Comparison of ENCODE assay signal across 21 cellular contexts in genomic region chr19:1135454-1135853, GRCh38. TPM values are rescaled to one million over a fixed set of nuclear protein-coding genes. Genes with fewer than 3 reads are reported as not detected.
DNase-seq lines count a peak whose midpoint lies in the region; ATAC-seq and TF ChIP-seq lines count a peak whose summit lies in the region.
"Had no signal": no experiment of that assay in that cellular context is flagged by ENCODE, and none has a peak within 500 bp of the region (broad histone marks: within the 10 kb centered on the region; RNA-seq: fewer than 3 reads in every experiment).

No MANE protein-coding gene starts in this region.

- no peaks in the 10 kb centered on the region for H3K27me3 Mint-ChIP-seq in activated T-cell treated with anti-CD3 and anti-CD28 coated beads, Interleukin-2, amount 50 U/mL, for 72 hours (ENCODE audit: low read depth)
- no peaks in the 10 kb centered on the region for H3K27me3 Mint-ChIP-seq in natural killer cell treated with Interleukin-12 subunit alpha and Interleukin-12 subunit beta and Interleukin-15 and Interleukin-18, amount 100 ng/mL, for 72 hours
- H3K27me3 Mint-ChIP-seq in stimulated activated memory B cell treated with anti-CD40 and anti-IgM and Interleukin-4, amounts not matched to agents 10 μg/mL and 1 μg/mL and 100 μg/mL, for 72 hours: no peaks in the 10 kb centered on the region
- H3K27me3 Mint-ChIP-seq: activated T-helper 17 cell treated with anti-CD3 and anti-CD28 coated beads, Interleukin-2, amount 50 U/mL, for 72 hours had no signal

- H3K27me3 ChIP-seq in colonic mucosa (no peaks in the 10 kb centered on the region), upper lobe of left lung (no peaks in the 10 kb centered on the region)
- H3K27me3 ChIP-seq: MG63 had no signal

- intact Hi-C loops in colonic mucosa (cut with DNase I): no loop called here
- intact Hi-C loops in left cardiac atrium (cut with DNase I): no loop called here

- peaks cover 14% of the 10 kb centered on the region for H3K4me1 Mint-ChIP-seq in activated T-cell treated with anti-CD3 and anti-CD28 coated beads, Interleukin-2, amount 50 U/mL, for 72 hours (ENCODE audit: low read depth)
- H3K4me1 Mint-ChIP-seq in natural killer cell treated with Interleukin-12 subunit alpha and Interleukin-12 subunit beta and Interleukin-15 and Interleukin-18, amount 100 ng/mL, for 72 hours (ENCODE audit: low read depth in 2 of 2): peaks cover 15 to 30% of the 10 kb centered on the region in 2 donors
- peaks cover 45% of the 10 kb centered on the region for H3K4me1 Mint-ChIP-seq in stimulated activated memory B cell treated with anti-CD40 and anti-IgM and Interleukin-4, amounts not matched to agents 10 μg/mL and 1 μg/mL and 100 μg/mL, for 72 hours

- H3K9me3 ChIP-seq in colonic mucosa: no peaks in the 10 kb centered on the region
- H3K9me3 ChIP-seq in upper lobe of left lung: no peaks in the 10 kb centered on the region
- H3K9me3 ChIP-seq: MG63 had no signal

- H3K27ac ChIP-seq in colonic mucosa (peak overlapping the region; percentile 79), upper lobe of left lung (peak overlapping the region; percentile 77 to 99 (median 97))

- no peak overlapping the region for H3K4me3 Mint-ChIP-seq in activated T-cell treated with anti-CD3 and anti-CD28 coated beads, Interleukin-2, amount 50 U/mL, for 72 hours
- H3K4me3 Mint-ChIP-seq in natural killer cell treated with Interleukin-12 subunit alpha and Interleukin-12 subunit beta and Interleukin-15 and Interleukin-18, amount 100 ng/mL, for 72 hours: no peak overlapping the region
- no peak overlapping the region for H3K4me3 Mint-ChIP-seq in stimulated activated memory B cell treated with anti-CD40 and anti-IgM and Interleukin-4, amounts not matched to agents 10 μg/mL and 1 μg/mL and 100 μg/mL, for 72 hours
- H3K4me3 Mint-ChIP-seq: activated CD8-positive, alpha-beta T cell treated with anti-CD3 and anti-CD28 coated beads, Interleukin-2, amount 10 ng/mL, durations not matched to agents 7 days and 5 days; activated T-helper 17 cell treated with anti-CD3 and anti-CD28 coated beads, Interleukin-2, amount 50 U/mL, for 72 hours had no signal

- no peak for TF ChIP-seq EP300 in upper lobe of left lung (IDR thresholded peaks at IDR 0.05)

- WGBS in upper lobe of left lung, 2 donors: 75 to 94% methylated on average over 5 to 13 of the region's 17 CpGs

- H3K9ac ChIP-seq in colonic mucosa (ENCODE audit: low read depth in 2 of 2, low read length in 2 of 2): peak overlapping the region; percentile 24 to 51

- H3K36me3 ChIP-seq in colonic mucosa (no peaks in the 10 kb centered on the region), upper lobe of left lung (peaks cover 0 to 37% (median 12%) of the 10 kb centered on the region in 4 donors)

- H3K27ac Mint-ChIP-seq in activated T-cell treated with anti-CD3 and anti-CD28 coated beads, Interleukin-2, amount 50 U/mL, for 72 hours: peak overlapping the region; percentile 42
- H3K27ac Mint-ChIP-seq in natural killer cell treated with Interleukin-12 subunit alpha and Interleukin-12 subunit beta and Interleukin-15 and Interleukin-18, amount 100 ng/mL, for 72 hours: peak overlapping the region; percentile 86 to 88
- no peak overlapping the region for H3K27ac Mint-ChIP-seq in stimulated activated memory B cell treated with anti-CD40 and anti-IgM and Interleukin-4, amounts not matched to agents 10 μg/mL and 1 μg/mL and 100 μg/mL, for 72 hours
- H3K27ac Mint-ChIP-seq: activated CD8-positive, alpha-beta T cell treated with anti-CD3 and anti-CD28 coated beads, Interleukin-2, amount 10 ng/mL, durations not matched to agents 7 days and 5 days; activated T-helper 17 cell treated with anti-CD3 and anti-CD28 coated beads, Interleukin-2, amount 50 U/mL, for 72 hours had no signal

- TF ChIP-seq POLR2A in upper lobe of left lung (IDR thresholded peaks at IDR 0.05): no peak

- no peak for ATAC-seq in activated T-cell treated with anti-CD3 and anti-CD28 coated beads, Interleukin-2, amount 50 U/mL, for 72 hours (replicated peaks in 1 of 2)
- ATAC-seq in natural killer cell treated with Interleukin-12 subunit alpha and Interleukin-12 subunit beta and Interleukin-15 and Interleukin-18, amount 100 ng/mL, for 72 hours: no peak
- ATAC-seq in upper lobe of left lung (ENCODE audit: low FRiP score in 2 of 2) (no peak), GM21447 (IDR thresholded peaks at IDR 0.05; ENCODE audit: unreplicated experiment) (no peak), left cardiac atrium (no peak)
- ATAC-seq in stimulated activated memory B cell treated with anti-CD40 and anti-IgM and Interleukin-4, amounts not matched to agents 10 μg/mL and 1 μg/mL and 100 μg/mL, for 72 hours: no peak
- ATAC-seq: activated CD8-positive, alpha-beta T cell treated with anti-CD3 and anti-CD28 coated beads, Interleukin-2, amount 10 ng/mL, durations not matched to agents 7 days and 5 days; activated T-helper 17 cell treated with anti-CD3 and anti-CD28 coated beads, Interleukin-2, amount 50 U/mL, for 72 hours had no signal

- TF ChIP-seq CTCF in colonic mucosa (IDR thresholded peaks at IDR 0.05) (no peak), upper lobe of left lung (IDR thresholded peaks at IDR 0.05) (no peak)

- no peaks in the 10 kb centered on the region for H3K9me3 Mint-ChIP-seq in activated T-cell treated with anti-CD3 and anti-CD28 coated beads, Interleukin-2, amount 50 U/mL, for 72 hours
- no peaks in the 10 kb centered on the region for H3K9me3 Mint-ChIP-seq in natural killer cell treated with Interleukin-12 subunit alpha and Interleukin-12 subunit beta and Interleukin-15 and Interleukin-18, amount 100 ng/mL, for 72 hours
- H3K9me3 Mint-ChIP-seq in stimulated activated memory B cell treated with anti-CD40 and anti-IgM and Interleukin-4, amounts not matched to agents 10 μg/mL and 1 μg/mL and 100 μg/mL, for 72 hours: no peaks in the 10 kb centered on the region
- H3K9me3 Mint-ChIP-seq: activated T-helper 17 cell treated with anti-CD3 and anti-CD28 coated beads, Interleukin-2, amount 50 U/mL, for 72 hours had no signal

- peaks cover 0 to 5% of the 10 kb centered on the region in 2 donors for H3K36me3 Mint-ChIP-seq in activated T-cell treated with anti-CD3 and anti-CD28 coated beads, Interleukin-2, amount 50 U/mL, for 72 hours (ENCODE audit: insufficient read depth in 2 of 2)
- no peaks in the 10 kb centered on the region for H3K36me3 Mint-ChIP-seq in natural killer cell treated with Interleukin-12 subunit alpha and Interleukin-12 subunit beta and Interleukin-15 and Interleukin-18, amount 100 ng/mL, for 72 hours
- H3K36me3 Mint-ChIP-seq in stimulated activated memory B cell treated with anti-CD40 and anti-IgM and Interleukin-4, amounts not matched to agents 10 μg/mL and 1 μg/mL and 100 μg/mL, for 72 hours: peaks cover 15% of the 10 kb centered on the region

- H3K4me3 ChIP-seq in colonic mucosa (no peak overlapping the region), upper lobe of left lung (no peak overlapping the region)
- H3K4me3 ChIP-seq: MG63 had no signal

- H3K4me1 ChIP-seq in colonic mucosa (peaks cover 24% of the 10 kb centered on the region), upper lobe of left lung (peaks cover 53 to 61% (median 56%) of the 10 kb centered on the region in 4 donors)

- no peak for DNase-seq in activated T-cell treated with anti-CD3 and anti-CD28 coated beads, Interleukin-2, amount 50 U/mL, for 72 hours
- no peak for DNase-seq in activated T-cell treated with anti-CD3 and anti-CD28 coated beads for 4 hours
- DNase-seq in colonic mucosa: no peak
- DNase-seq in natural killer cell treated with Interleukin-12 subunit alpha and Interleukin-12 subunit beta and Interleukin-15 and Interleukin-18, amount 100 ng/mL, for 72 hours (ENCODE audit: low spot score): no peak
- peak in 1 of 2 donors; percentile 82 for DNase-seq in upper lobe of left lung
- no peak for DNase-seq in left cardiac atrium
- DNase-seq: ACHN; activated CD8-positive, alpha-beta T cell treated with anti-CD3 and anti-CD28 coated beads, Interleukin-2, amount 10 ng/mL, durations not matched to agents 7 days and 5 days; amygdala; cerebellar nuclear complex; hippocampal formation; kidney glomerular epithelial cell; MG63; midbrain; NCI-H82; stimulated activated CD4-positive, alpha-beta T cell treated with anti-CD3 and anti-CD28 coated beads, Interleukin-4, amount 100 ng/mL, for 4 hours; stimulated activated CD8-positive, alpha-beta memory T cell treated with anti-CD3 and anti-CD28 coated beads, Interleukin-4, amount 100 ng/mL, for 48 hours; trophoblast cell had no signal

RNA-seq across cellular contexts. Expression of gene GPX4, which starts 31.7 kb away (rescaled TPM):
- 100 to 1,000 TPM; 251 to 308 TPM for total RNA-seq in activated T-cell treated with anti-CD3 and anti-CD28 coated beads, Interleukin-2, amount 50 U/mL, for 72 hours
- total RNA-seq in colonic mucosa: 100 to 1,000 TPM; 187 to 189 TPM
- total RNA-seq in natural killer cell treated with Interleukin-12 subunit alpha and Interleukin-12 subunit beta and Interleukin-15 and Interleukin-18, amount 100 ng/mL, for 72 hours: 100 to 1,000 TPM in 1 of 2 donors, 10 to 100 TPM in 1; 86.4 to 174 TPM
- 100 to 1,000 TPM; 370 to 717 (median 484) TPM for total RNA-seq in upper lobe of left lung
- 100 to 1,000 TPM; 378 to 432 TPM for total RNA-seq in left cardiac atrium

RNA-seq across cellular contexts. Expression of gene SBNO2, which starts 38.6 kb away (rescaled TPM):
- 100 to 1,000 TPM; 142 to 146 TPM for total RNA-seq in activated T-cell treated with anti-CD3 and anti-CD28 coated beads, Interleukin-2, amount 50 U/mL, for 72 hours
- 10 to 100 TPM; 65.5 to 77.1 TPM for total RNA-seq in colonic mucosa
- total RNA-seq in natural killer cell treated with Interleukin-12 subunit alpha and Interleukin-12 subunit beta and Interleukin-15 and Interleukin-18, amount 100 ng/mL, for 72 hours: 100 to 1,000 TPM; 204 to 205 TPM
- 100 to 1,000 TPM in 4 of 6 donors, 10 to 100 TPM in 2; 44.8 to 159 (median 106) TPM for total RNA-seq in upper lobe of left lung
- total RNA-seq in left cardiac atrium: 10 to 100 TPM; 27.2 to 64.2 TPM

RNA-seq across cellular contexts. Expression of gene POLR2E, which starts 40.3 kb away (rescaled TPM):
- total RNA-seq in activated T-cell treated with anti-CD3 and anti-CD28 coated beads, Interleukin-2, amount 50 U/mL, for 72 hours: 100 to 1,000 TPM; 176 to 179 TPM
- total RNA-seq in colonic mucosa (100 to 1,000 TPM; 135 to 245 TPM), upper lobe of left lung (100 to 1,000 TPM in 4 of 6 donors, 10 to 100 TPM in 2; 50.0 to 176 (median 103) TPM), left cardiac atrium (100 to 1,000 TPM; 142 to 143 TPM)
- total RNA-seq in natural killer cell treated with Interleukin-12 subunit alpha and Interleukin-12 subunit beta and Interleukin-15 and Interleukin-18, amount 100 ng/mL, for 72 hours: 100 to 1,000 TPM; 168 to 241 TPM
